ENCODE assay signal across 27 cellular contexts in genomic region chr7:101963693-101964092, GRCh38.
"Had no signal": no experiment of that assay in that cellular context is flagged by ENCODE, and none has a peak within 500 bp of the region (broad histone marks: within the 10 kb centered on the region; RNA-seq: fewer than 3 reads in every experiment).

No MANE protein-coding gene starts in this region.

- H3K4me3 ChIP-seq: ascending aorta, breast epithelium, cardiac muscle cell, coronary artery, dorsolateral prefrontal cortex, heart left ventricle had no signal

- DNase-seq: activated CD4-positive, alpha-beta memory T cell treated with anti-CD3 and anti-CD28 coated beads, Interleukin-2, amount 10 ng/mL, durations not matched to agents 7 days and 5 days; activated CD4-positive, alpha-beta T cell treated with anti-CD3 and anti-CD28 coated beads for 1 hour; activated CD4-positive, alpha-beta T cell treated with anti-CD3 and anti-CD28 coated beads for 4 hours; activated CD4-positive, alpha-beta T cell treated with anti-CD3 and anti-CD28 coated beads, Interleukin-2, amount 10 ng/mL, durations not matched to agents 7 days and 5 days; activated CD4-positive, alpha-beta T cell treated with anti-CD3 and anti-CD28 coated beads, Interleukin-2, amount 50 U/mL, for 4 hours; activated CD8-positive, alpha-beta memory T cell treated with anti-CD3 and anti-CD28 coated beads, Interleukin-2, amount 50 U/mL, for 48 hours; activated gamma-delta T cell; activated naive CD4-positive, alpha-beta T cell; activated naive CD4-positive, alpha-beta T cell treated with anti-CD3 and anti-CD28 coated beads, Interleukin-2, amount 10 ng/mL, durations not matched to agents 7 days and 5 days; activated naive CD8-positive, alpha-beta T cell treated with anti-CD3 and anti-CD28 coated beads, Interleukin-2, amount 10 ng/mL, durations not matched to agents 7 days and 5 days; activated T-cell treated with anti-CD3 and anti-CD28 coated beads for 4 hours; activated T-cell treated with anti-CD3 and anti-CD28 coated beads, Interleukin-2, amount 50 U/mL, for 24 hours; activated T-cell treated with anti-CD3 and anti-CD28 coated beads, Interleukin-2, amount 50 U/mL, for 72 hours; dorsolateral prefrontal cortex; effector memory CD4-positive, alpha-beta T cell; endodermal cell; foreskin fibroblast; glutamatergic neuron; heart left ventricle; T-helper 2 cell had no signal

- H3K9me3 ChIP-seq: ascending aorta, breast epithelium, heart left ventricle had no signal

- H3K27ac ChIP-seq: ascending aorta, breast epithelium, cardiac muscle cell, coronary artery, dorsolateral prefrontal cortex, heart left ventricle had no signal

- H3K36me3 ChIP-seq: ascending aorta, breast epithelium, cardiac muscle cell, heart left ventricle had no signal

- H3K4me1 ChIP-seq: breast epithelium had no signal

- FAIRE-seq: frontal cortex had no signal

- H3K27me3 ChIP-seq: ascending aorta, breast epithelium, cardiac muscle cell, dorsolateral prefrontal cortex, heart left ventricle had no signal

- ATAC-seq: activated naive CD4-positive, alpha-beta T cell treated with anti-CD3 and anti-CD28 coated beads, Interleukin-2, amount 50 U/mL, for 72 hours; activated T-cell treated with anti-CD3 and anti-CD28 coated beads, Interleukin-2, amount 50 U/mL, for 72 hours; esophagus mucosa; heart left ventricle had no signal
